8 cellular contexts compared by ENCODE assay signal in the genomic region with DNA sequence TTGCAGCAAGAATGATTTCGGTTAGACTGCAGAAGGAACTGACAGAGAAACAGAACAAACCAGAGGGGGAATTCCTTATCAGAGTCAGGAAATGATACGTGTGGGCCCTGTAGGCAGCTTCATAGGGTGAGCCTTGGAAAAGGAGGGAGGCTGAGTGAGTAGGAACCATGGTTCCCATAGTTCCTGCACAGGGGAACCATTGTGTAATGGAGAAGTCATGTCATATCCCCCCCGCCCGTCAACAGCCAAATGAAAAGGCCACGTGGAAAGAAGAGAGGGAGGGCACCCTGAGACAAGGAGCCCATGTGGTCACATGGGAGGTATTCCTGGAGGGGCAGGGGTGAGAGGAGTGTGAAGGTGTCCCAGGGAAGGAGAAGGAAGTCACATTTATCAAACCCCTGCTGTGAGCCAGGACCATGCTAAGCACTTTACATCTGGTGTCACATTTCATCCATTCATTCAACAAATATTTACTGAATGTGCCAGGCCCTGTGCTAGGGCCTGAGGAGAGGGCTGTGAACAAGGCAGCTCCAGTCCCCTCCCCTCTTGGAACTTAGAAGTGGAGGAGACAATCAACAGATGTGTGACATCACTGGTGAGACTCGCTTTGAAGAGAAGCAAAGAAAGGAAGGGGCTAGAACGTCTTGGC. TPM values are rescaled to one million over a fixed set of nuclear protein-coding genes. Genes with fewer than 3 reads are reported as not detected.
DNase-seq lines count a peak whose midpoint lies in the region; TF ChIP-seq lines count a peak whose summit lies in the region.

No MANE protein-coding gene starts in this region.

- no peaks in the 10 kb centered on the region for H3K79me2 ChIP-seq in neural progenitor cell (ENCODE audit: low read depth)

- H3K27ac Mint-ChIP-seq in dendritic cell treated with granulocyte-macrophage colony-stimulating factor and Interleukin-4, amounts not matched to agents 40 ng/mL and 50 ng/mL, for 4 days, result peak overlapping the region; percentile 81
- peak overlapping the region; percentile 82 for H3K27ac Mint-ChIP-seq in neural progenitor cell

- no peaks in the 10 kb centered on the region for H3K9me3 Mint-ChIP-seq in dendritic cell treated with granulocyte-macrophage colony-stimulating factor and Interleukin-4, amounts not matched to agents 40 ng/mL and 50 ng/mL, for 4 days
- no peaks in the 10 kb centered on the region for H3K9me3 Mint-ChIP-seq in neural progenitor cell

- H3K4me2 ChIP-seq in neural progenitor cell, result peak overlapping the region; percentile 16

- no peak overlapping the region for H3K4me3 ChIP-seq in neural progenitor cell

- peaks cover 27% of the 10 kb centered on the region for H3K4me1 ChIP-seq in neural progenitor cell

- no peaks in the 10 kb centered on the region for H3K9me3 ChIP-seq in neural progenitor cell (ENCODE audit: low read depth)

- no peaks in the 10 kb centered on the region for H3K27me3 ChIP-seq in neural progenitor cell

- H3K36me3 ChIP-seq in neural progenitor cell, result no peaks in the 10 kb centered on the region

- intact Hi-C loops in dendritic cell treated with granulocyte-macrophage colony-stimulating factor and Interleukin-4, amounts not matched to agents 40 ng/mL and 50 ng/mL, for 4 days (cut with micrococcal nuclease), result no loop called here

- H3K36me3 Mint-ChIP-seq in dendritic cell treated with granulocyte-macrophage colony-stimulating factor and Interleukin-4, amounts not matched to agents 40 ng/mL and 50 ng/mL, for 4 days (ENCODE audit: low read depth), result no peaks in the 10 kb centered on the region
- no peaks in the 10 kb centered on the region for H3K36me3 Mint-ChIP-seq in neural progenitor cell

- no peak overlapping the region for H3K4me3 Mint-ChIP-seq in dendritic cell treated with granulocyte-macrophage colony-stimulating factor and Interleukin-4, amounts not matched to agents 40 ng/mL and 50 ng/mL, for 4 days
- H3K4me3 Mint-ChIP-seq in neural progenitor cell, result peak overlapping the region; percentile 2

- no peaks in the 10 kb centered on the region for H3K27me3 Mint-ChIP-seq in dendritic cell treated with granulocyte-macrophage colony-stimulating factor and Interleukin-4, amounts not matched to agents 40 ng/mL and 50 ng/mL, for 4 days
- peaks cover 10% of the 10 kb centered on the region for H3K27me3 Mint-ChIP-seq in neural progenitor cell (ENCODE audit: insufficient read depth, low read depth)

- TF ChIP-seq CTCF in neural progenitor cell (IDR thresholded peaks at IDR 0.05), result no peak

- H4K20me1 ChIP-seq in neural progenitor cell (ENCODE audit: low read depth), result no peaks in the 10 kb centered on the region

- H3K9ac ChIP-seq in neural progenitor cell, result no peak overlapping the region

- H2AFZ ChIP-seq in neural progenitor cell (replicated peaks), result peak overlapping the region; percentile 75

- H3K27ac ChIP-seq in neural progenitor cell, result no peak overlapping the region

- peaks cover 43% of the 10 kb centered on the region for H3K4me1 Mint-ChIP-seq in dendritic cell treated with granulocyte-macrophage colony-stimulating factor and Interleukin-4, amounts not matched to agents 40 ng/mL and 50 ng/mL, for 4 days (ENCODE audit: low read depth)
- peaks cover 39% of the 10 kb centered on the region for H3K4me1 Mint-ChIP-seq in neural progenitor cell

- peak; percentile 85 for DNase-seq in DMS53 (lab: John Stamatoyannopoulos, UW)
- DNase-seq in NCI-H2029 treated with DMSO at 0.1 percent for 48 hours (lab: John Stamatoyannopoulos, UW), result peak; percentile 58
- peak; percentile 53 for DNase-seq in neural progenitor cell (ENCODE audit: low spot score)
- DNase-seq in HK-2 (ENCODE audit: unreplicated experiment), result no peak
- no peak for DNase-seq in dedifferentiated amniotic fluid mesenchymal stem cell (ENCODE audit: extremely low spot score)
- DNase-seq in NAMALWA (ENCODE audit: low spot score), result no peak
- no peak for DNase-seq in stimulated activated CD4-positive, alpha-beta T cell treated with anti-CD3 and anti-CD28 coated beads, Interleukin-2, amount 100 ng/mL, for 24 hours

- H3F3A ChIP-seq in neural progenitor cell (ENCODE audit: low read depth), result peaks cover 19% of the 10 kb centered on the region

RNA-seq across cellular contexts. Expression of gene FGR, which starts 15.7 kb away (rescaled TPM):
- total RNA-seq in neural progenitor cell (ENCODE audit: low replicate concordance), result not detected in 2 replicates

RNA-seq across cellular contexts. Expression of gene IFI6, which starts 21.3 kb away (rescaled TPM):
- total RNA-seq in neural progenitor cell (ENCODE audit: low replicate concordance), result 2.4 and 7.2 TPM in 2 replicates

RNA-seq across cellular contexts. Expression of gene AHDC1, which starts 46.7 kb away (rescaled TPM):
- total RNA-seq in neural progenitor cell (ENCODE audit: low replicate concordance), result 7.0 and 26.5 TPM in 2 replicates

Comparison
In these comparisons a context has a peak if more than half of its experiments do, and no peak if none do; other contexts are left out.
1. DNase-seq: peak in DMS53 (single experiment), NCI-H2029 treated with DMSO at 0.1 percent for 48 hours (single experiment) and neural progenitor cell (single experiment); none in HK-2 (single experiment), dedifferentiated amniotic fluid mesenchymal stem cell (single experiment), NAMALWA (single experiment) and stimulated activated CD4-positive, alpha-beta T cell treated with anti-CD3 and anti-CD28 coated beads, Interleukin-2, amount 100 ng/mL, for 24 hours (0 of 2).